Comparison of ENCODE assay signal across 34 cellular contexts in genomic region chr7:20144801-20145200, GRCh38.
"Had no signal": no experiment of that assay in that cellular context is flagged by ENCODE, and none has a peak within 500 bp of the region (broad histone marks: within the 10 kb centered on the region; RNA-seq: fewer than 3 reads in every experiment).

No MANE protein-coding gene starts in this region.

- H3K27me3 Mint-ChIP-seq: activated CD4-positive, alpha-beta memory T cell treated with anti-CD3 and anti-CD28 coated beads, Interleukin-2, amount 10 ng/mL, durations not matched to agents 7 days and 5 days; activated CD8-positive, alpha-beta memory T cell treated with anti-CD3 and anti-CD28 coated beads, Interleukin-2, amount 10 ng/mL, durations not matched to agents 7 days and 5 days; activated naive CD4-positive, alpha-beta T cell treated with anti-CD3 and anti-CD28 coated beads, Interleukin-2, amount 10 ng/mL, durations not matched to agents 7 days and 5 days; activated naive CD8-positive, alpha-beta T cell; activated naive CD8-positive, alpha-beta T cell treated with anti-CD3 and anti-CD28 coated beads, Interleukin-2, amount 50 U/mL, for 24 hours; brain; T-cell; T-helper 17 cell had no signal

- H3K4me3 ChIP-seq: MG63, Peyer's patch, SJSA1 had no signal

- H3K27ac ChIP-seq: Peyer's patch, SJSA1, WERI-Rb-1 had no signal

- DNase-seq: activated CD4-positive, alpha-beta memory T cell treated with anti-CD3 and anti-CD28 coated beads, Interleukin-2, amount 10 ng/mL, durations not matched to agents 7 days and 5 days; activated CD4-positive, alpha-beta T cell treated with anti-CD3 and anti-CD28 coated beads for 1 hour; activated CD4-positive, alpha-beta T cell treated with anti-CD3 and anti-CD28 coated beads for 48 hours; activated CD4-positive, CD25-positive, alpha-beta regulatory T cell; activated CD8-positive, alpha-beta memory T cell treated with anti-CD3 and anti-CD28 coated beads for 24 hours; activated CD8-positive, alpha-beta memory T cell treated with anti-CD3 and anti-CD28 coated beads, Interleukin-2, amount 10 ng/mL, durations not matched to agents 7 days and 5 days; activated CD8-positive, alpha-beta memory T cell treated with anti-CD3 and anti-CD28 coated beads, Interleukin-2, amount 50 U/mL, for 48 hours; activated effector memory CD4-positive, alpha-beta T cell treated with Interleukin-2 at 50 U/mL for 16 hours; activated naive CD4-positive, alpha-beta T cell treated with anti-CD3 and anti-CD28 coated beads, Interleukin-2, amount 10 ng/mL, durations not matched to agents 7 days and 5 days; activated naive CD8-positive, alpha-beta T cell treated with anti-CD3 and anti-CD28 coated beads, Interleukin-2, amount 50 U/mL, for 24 hours; activated T-cell treated with anti-CD3 and anti-CD28 coated beads, Interleukin-2, amount 50 U/mL, for 48 hours; anterior cingulate cortex; central memory CD4-positive, alpha-beta T cell; Karpas-422; MG63; NCI-H1092; NCI-H1436 treated with DMSO at 0.1 percent for 48 hours; NCI-H1694 treated with DMSO at 0.1 percent for 48 hours; NCI-H2029; NCI-H510A; NCI-H526; NCI-H748 treated with DMSO at 0.1 percent for 48 hours; NK-92 treated with Interleukin-12 subunit alpha and Interleukin-12 subunit beta, amount 100 ng/mL, for 24 hours; PC-3; Peyer's patch; RPMI8226; SHP77 treated with DMSO at 0.1 percent for 48 hours; T-cell; T-helper 17 cell; WERI-Rb-1 had no signal

- H3K9me3 ChIP-seq: MG63, Peyer's patch, SJSA1 had no signal

- H3K9me3 Mint-ChIP-seq: activated CD4-positive, alpha-beta memory T cell treated with anti-CD3 and anti-CD28 coated beads, Interleukin-2, amount 10 ng/mL, durations not matched to agents 7 days and 5 days; activated naive CD4-positive, alpha-beta T cell treated with anti-CD3 and anti-CD28 coated beads, Interleukin-2, amount 10 ng/mL, durations not matched to agents 7 days and 5 days; activated naive CD8-positive, alpha-beta T cell treated with anti-CD3 and anti-CD28 coated beads, Interleukin-2, amount 50 U/mL, for 24 hours; T-cell had no signal

- H3K4me3 Mint-ChIP-seq: activated CD4-positive, alpha-beta memory T cell treated with anti-CD3 and anti-CD28 coated beads, Interleukin-2, amount 10 ng/mL, durations not matched to agents 7 days and 5 days; activated CD8-positive, alpha-beta memory T cell treated with anti-CD3 and anti-CD28 coated beads, Interleukin-2, amount 10 ng/mL, durations not matched to agents 7 days and 5 days; activated naive CD4-positive, alpha-beta T cell treated with anti-CD3 and anti-CD28 coated beads, Interleukin-2, amount 10 ng/mL, durations not matched to agents 7 days and 5 days; activated naive CD8-positive, alpha-beta T cell; activated naive CD8-positive, alpha-beta T cell treated with anti-CD3 and anti-CD28 coated beads, Interleukin-2, amount 50 U/mL, for 24 hours; brain; T-cell; T-helper 17 cell had no signal

- H3K36me3 ChIP-seq: MG63, SJSA1, WERI-Rb-1 had no signal

- H3K4me1 Mint-ChIP-seq: activated CD4-positive, alpha-beta memory T cell treated with anti-CD3 and anti-CD28 coated beads, Interleukin-2, amount 10 ng/mL, durations not matched to agents 7 days and 5 days; activated CD8-positive, alpha-beta memory T cell treated with anti-CD3 and anti-CD28 coated beads, Interleukin-2, amount 10 ng/mL, durations not matched to agents 7 days and 5 days; activated naive CD4-positive, alpha-beta T cell treated with anti-CD3 and anti-CD28 coated beads, Interleukin-2, amount 10 ng/mL, durations not matched to agents 7 days and 5 days; activated naive CD8-positive, alpha-beta T cell treated with anti-CD3 and anti-CD28 coated beads, Interleukin-2, amount 50 U/mL, for 24 hours; T-cell; T-helper 17 cell had no signal

- H3K4me1 ChIP-seq: Peyer's patch, SJSA1 had no signal

- ATAC-seq: activated CD8-positive, alpha-beta memory T cell treated with anti-CD3 and anti-CD28 coated beads, Interleukin-2, amount 10 ng/mL, durations not matched to agents 7 days and 5 days; activated naive CD8-positive, alpha-beta T cell treated with anti-CD3 and anti-CD28 coated beads, Interleukin-2, amount 50 U/mL, for 24 hours; PC-3; SK-N-SH treated with all-trans-retinoic acid at 6 μM for 48 hours; T-cell; T-helper 17 cell had no signal

- H3K27ac Mint-ChIP-seq: activated CD4-positive, alpha-beta memory T cell treated with anti-CD3 and anti-CD28 coated beads, Interleukin-2, amount 10 ng/mL, durations not matched to agents 7 days and 5 days; activated CD8-positive, alpha-beta memory T cell treated with anti-CD3 and anti-CD28 coated beads, Interleukin-2, amount 10 ng/mL, durations not matched to agents 7 days and 5 days; activated naive CD4-positive, alpha-beta T cell treated with anti-CD3 and anti-CD28 coated beads, Interleukin-2, amount 10 ng/mL, durations not matched to agents 7 days and 5 days; activated naive CD8-positive, alpha-beta T cell; activated naive CD8-positive, alpha-beta T cell treated with anti-CD3 and anti-CD28 coated beads, Interleukin-2, amount 50 U/mL, for 24 hours; brain; T-cell; T-helper 17 cell had no signal

- H3K36me3 Mint-ChIP-seq: activated CD8-positive, alpha-beta memory T cell treated with anti-CD3 and anti-CD28 coated beads, Interleukin-2, amount 10 ng/mL, durations not matched to agents 7 days and 5 days; activated naive CD4-positive, alpha-beta T cell treated with anti-CD3 and anti-CD28 coated beads, Interleukin-2, amount 10 ng/mL, durations not matched to agents 7 days and 5 days; activated naive CD8-positive, alpha-beta T cell; brain; T-cell had no signal

- H3K27me3 ChIP-seq: MG63, Peyer's patch, SJSA1 had no signal
